In the genomic region with DNA sequence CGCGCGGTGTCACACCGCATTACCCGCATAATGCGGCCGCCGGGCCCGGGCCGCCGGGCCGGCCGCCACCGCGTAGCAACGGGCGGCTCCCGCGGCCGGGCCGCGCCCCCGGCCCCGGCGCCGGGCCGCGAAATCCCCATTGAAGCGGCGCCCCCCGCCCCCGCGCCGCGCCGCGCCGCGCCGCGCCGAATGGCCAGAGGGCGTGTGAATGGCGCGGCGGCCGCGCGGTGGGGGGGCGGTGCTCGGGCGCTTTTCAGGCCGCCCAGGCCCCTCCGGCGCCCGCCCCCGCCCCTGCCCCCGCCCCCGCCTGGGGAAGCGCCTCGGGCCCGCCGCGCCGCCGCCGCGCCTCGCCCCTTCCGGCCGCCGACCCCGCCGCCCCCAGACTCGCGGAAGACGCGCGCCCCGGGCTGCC, we compare ENCODE assay signal across 8 cellular contexts. TPM values are rescaled to one million over a fixed set of nuclear protein-coding genes. Genes with fewer than 3 reads are reported as not detected.
DNase-seq lines count a peak whose midpoint lies in the region; ATAC-seq and TF ChIP-seq lines count a peak whose summit lies in the region.

No MANE protein-coding gene starts in this region.

- H3K9me3 ChIP-seq in mesenchymal stem cell (ENCODE audit: control insufficient read depth, low read length) = no peaks in the 10 kb centered on the region

- no peak for DNase-seq in activated CD4-positive, CD25-positive, alpha-beta regulatory T cell (lab: John Stamatoyannopoulos, UW)
- DNase-seq in NCI-H2171 treated with DMSO at 0.1 percent for 48 hours (lab: John Stamatoyannopoulos, UW) = peak; percentile 34
- peak; percentile 13 for DNase-seq in choroid plexus epithelial cell (ENCODE audit: low read depth)
- DNase-seq in mesenchymal stem cell = peak; percentile 28
- no peak for DNase-seq in pons (ENCODE audit: low spot score)

- H3K9ac ChIP-seq in mesenchymal stem cell (ENCODE audit: low read length) = no peak overlapping the region

- no peak overlapping the region for H3K14ac ChIP-seq in mesenchymal stem cell (ENCODE audit: low read length in 2 of 2)

- peaks cover 0 to 23% of the 10 kb centered on the region in 2 experiments for H3K27me3 ChIP-seq in mesenchymal stem cell (ENCODE audit: control insufficient read depth in 1 of 2, insufficient read depth in 1 of 2, low read length in 2 of 2)

- peak overlapping the region; percentile 86 for H3K4me2 ChIP-seq in mesenchymal stem cell (ENCODE audit: low read length, poor library complexity, severe bottlenecking)

- WGBS in mesenchymal stem cell = under 1% methylated on average over 51 of the region's 80 CpGs

- peaks cover 4% of the 10 kb centered on the region for H3K79me1 ChIP-seq in mesenchymal stem cell (replicated peaks; ENCODE audit: low read length, poor library complexity, severe bottlenecking)

- peak overlapping the region; percentile 90 for H4K8ac ChIP-seq in mesenchymal stem cell (ENCODE audit: low read length)

- no peak overlapping the region for H3K27ac ChIP-seq in mesenchymal stem cell (ENCODE audit: low read length, poor library complexity, severe bottlenecking)

- peaks cover 0 to 7% of the 10 kb centered on the region in 2 experiments for H3K36me3 ChIP-seq in mesenchymal stem cell (ENCODE audit: control insufficient read depth in 1 of 2, insufficient read depth in 2 of 2, low read depth in 1 of 2, low read length in 2 of 2)

- no peak overlapping the region for H2AK5ac ChIP-seq in mesenchymal stem cell (ENCODE audit: low read length, severe bottlenecking)

- H3K4ac ChIP-seq in mesenchymal stem cell (ENCODE audit: low read depth in 1 of 2, low read length in 2 of 2) = peak overlapping the region in 1 of 2 experiments; percentile 30

- H3K23ac ChIP-seq in mesenchymal stem cell (ENCODE audit: low read length in 2 of 2) = no peak overlapping the region

- H2BK15ac ChIP-seq in mesenchymal stem cell (ENCODE audit: low read depth, poor library complexity, severe bottlenecking) = peak overlapping the region; percentile 54

- no peak for TF ChIP-seq CTCF in choroid plexus epithelial cell (conservative IDR thresholded peaks at IDR 0.05; ENCODE audit: low read depth, low read length)

- H2BK120ac ChIP-seq in mesenchymal stem cell (ENCODE audit: low read depth, low read length) = peak overlapping the region; percentile 91

- H2BK5ac ChIP-seq in mesenchymal stem cell (ENCODE audit: low read depth, low read length, poor library complexity, severe bottlenecking) = no peak overlapping the region

- H3K4me1 ChIP-seq in mesenchymal stem cell (ENCODE audit: control insufficient read depth, insufficient read depth, low read depth, low read length) = peaks cover 27% of the 10 kb centered on the region

- peak overlapping the region; percentile 55 for H3K4me3 ChIP-seq in choroid plexus epithelial cell (ENCODE audit: low read depth, low read length)
- peak overlapping the region; percentile 59 to 68 for H3K4me3 ChIP-seq in mesenchymal stem cell (ENCODE audit: insufficient read depth in 1 of 2, low read depth in 1 of 2, low read length in 2 of 2)

- peak; percentile 9 to 22 for ATAC-seq in activated CD4-positive, CD25-positive, alpha-beta regulatory T cell treated with anti-CD3 and anti-CD28 coated beads, Interleukin-2, amount 50 U/mL, for 24 hours
- ATAC-seq in GM21529 (IDR thresholded peaks at IDR 0.05; ENCODE audit: unreplicated experiment) (no peak), GM21360 (IDR thresholded peaks at IDR 0.05; ENCODE audit: unreplicated experiment) (no peak)

- H4K91ac ChIP-seq in mesenchymal stem cell (ENCODE audit: low read length) = no peak overlapping the region

- no peak overlapping the region for H2AFZ ChIP-seq in mesenchymal stem cell (ENCODE audit: low read depth, low read length)

- peak overlapping the region in 1 of 2 experiments; percentile 73 for H2BK12ac ChIP-seq in mesenchymal stem cell (ENCODE audit: low read length in 2 of 2)

- H3K18ac ChIP-seq in mesenchymal stem cell (ENCODE audit: low read depth in 1 of 2, low read length in 2 of 2) = peak overlapping the region in 1 of 2 experiments; percentile 81

RNA-seq across cellular contexts. Expression of a gene that starts 46.9 kb away (rescaled TPM):
- polyA plus RNA-seq in mesenchymal stem cell (2013, experiment 1 of 2) = 1.1 TPM
- polyA plus RNA-seq in mesenchymal stem cell (2013, experiment 2 of 2) = 1.1 TPM

Comparison
In these comparisons a context has a peak if more than half of its experiments do, and no peak if none do; other contexts are left out.
1. ATAC-seq: peak in activated CD4-positive, CD25-positive, alpha-beta regulatory T cell treated with anti-CD3 and anti-CD28 coated beads, Interleukin-2, amount 50 U/mL, for 24 hours (2 of 2); none in GM21529 (single experiment) and GM21360 (single experiment).
2. DNase-seq: peak in NCI-H2171 treated with DMSO at 0.1 percent for 48 hours (single experiment), choroid plexus epithelial cell (single experiment) and mesenchymal stem cell (single experiment); none in activated CD4-positive, CD25-positive, alpha-beta regulatory T cell (0 of 4) and pons (single experiment).